23 cellular contexts compared by ENCODE assay signal in the genomic region with DNA sequence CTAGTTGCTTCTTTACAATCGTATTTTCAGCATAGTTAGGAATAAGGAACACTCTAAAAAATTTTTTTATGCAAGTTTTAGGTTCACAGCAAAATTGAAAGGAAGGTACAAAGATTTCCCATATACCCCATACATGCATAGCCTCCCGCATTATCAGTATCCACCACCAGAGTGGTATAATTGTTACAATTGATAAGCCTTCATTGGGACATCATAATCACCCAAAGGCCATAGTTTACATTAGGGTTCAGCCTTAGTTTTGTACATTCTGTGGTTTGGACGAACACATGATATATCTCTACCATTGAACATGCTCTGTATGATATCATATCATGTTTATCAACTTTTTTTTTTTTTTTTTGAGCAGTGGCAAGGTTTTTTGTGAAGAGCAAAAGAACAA.
"Had no signal": no experiment of that assay in that cellular context is flagged by ENCODE, and none has a peak within 500 bp of the region (broad histone marks: within the 10 kb centered on the region; RNA-seq: fewer than 3 reads in every experiment).

No MANE protein-coding gene starts in this region.

- H3K27me3 ChIP-seq: esophagus muscularis mucosa, gastroesophageal sphincter, heart left ventricle, right atrium auricular region, upper lobe of right lung had no signal

- H3K4me1 Mint-ChIP-seq: activated naive CD4-positive, alpha-beta T cell treated with anti-CD3 and anti-CD28 coated beads, Interleukin-2, amount 50 U/mL, for 24 hours; natural killer cell had no signal

- DNase-seq: activated CD4-positive, alpha-beta T cell treated with anti-CD3 and anti-CD28 coated beads, Interleukin-2, amount 50 U/mL, for 1 hour; activated CD4-positive, CD25-positive, alpha-beta regulatory T cell treated with anti-CD3 and anti-CD28 coated beads, Interleukin-2, amount 50 U/mL, for 72 hours; activated CD8-positive, alpha-beta T cell treated with anti-CD3 and anti-CD28 coated beads, Interleukin-2, amount 10 ng/mL, durations not matched to agents 7 days and 5 days; activated gamma-delta T cell treated with Interleukin-2 at 50 U/mL for 16 hours; activated T-cell treated with anti-CD3 and anti-CD28 coated beads, Interleukin-2, amount 50 U/mL, for 1 hour; aorta; caudate nucleus; dermis blood vessel endothelial cell; effector CD8-positive, alpha-beta T cell; heart left ventricle; midbrain; natural killer cell; stimulated activated CD4-positive, alpha-beta T cell treated with anti-CD3 and anti-CD28 coated beads, Interleukin-4, amount 100 ng/mL, for 4 hours; stimulated activated naive CD8-positive, alpha-beta T cell treated with anti-CD3 and anti-CD28 coated beads, Interleukin-15, Interleukin-2, amounts not matched to agents 100 U/mL and 50 U/mL, for 24 hours; upper lobe of right lung; WERI-Rb-1 had no signal

- H3K27me3 Mint-ChIP-seq: activated naive CD4-positive, alpha-beta T cell treated with anti-CD3 and anti-CD28 coated beads, Interleukin-2, amount 50 U/mL, for 24 hours; brain; progenitor cell of endocrine pancreas had no signal

- H3K36me3 Mint-ChIP-seq: natural killer cell had no signal

- H3K27ac Mint-ChIP-seq: activated CD8-positive, alpha-beta T cell treated with anti-CD3 and anti-CD28 coated beads, Interleukin-2, amount 10 ng/mL, durations not matched to agents 7 days and 5 days; activated naive CD4-positive, alpha-beta T cell treated with anti-CD3 and anti-CD28 coated beads, Interleukin-2, amount 50 U/mL, for 24 hours; brain; natural killer cell; progenitor cell of endocrine pancreas; T-helper 2 cell treated with Interferon-gamma antibody and Interleukin-4, amounts not matched to agents 5 μg/mL and 100 μg/mL, for 36 hours had no signal

- H3K4me3 ChIP-seq: esophagus muscularis mucosa, gastroesophageal sphincter, heart left ventricle, right atrium auricular region, upper lobe of right lung had no signal

- ATAC-seq: activated CD8-positive, alpha-beta T cell treated with anti-CD3 and anti-CD28 coated beads, Interleukin-2, amount 10 ng/mL, durations not matched to agents 7 days and 5 days; gastroesophageal sphincter; heart left ventricle; natural killer cell; stimulated activated naive CD8-positive, alpha-beta T cell treated with anti-CD3 and anti-CD28 coated beads, Interleukin-15, Interleukin-2, amounts not matched to agents 100 U/mL and 50 U/mL, for 24 hours; upper lobe of right lung had no signal

- H3K4me1 ChIP-seq: gastroesophageal sphincter, heart left ventricle, right atrium auricular region, upper lobe of right lung had no signal

- H3K27ac ChIP-seq: esophagus muscularis mucosa, gastroesophageal sphincter, heart left ventricle, right atrium auricular region, upper lobe of right lung, WERI-Rb-1 had no signal

- H3K4me3 Mint-ChIP-seq: activated CD8-positive, alpha-beta T cell treated with anti-CD3 and anti-CD28 coated beads, Interleukin-2, amount 10 ng/mL, durations not matched to agents 7 days and 5 days; activated naive CD4-positive, alpha-beta T cell treated with anti-CD3 and anti-CD28 coated beads, Interleukin-2, amount 50 U/mL, for 24 hours; brain; natural killer cell; T-helper 2 cell treated with Interferon-gamma antibody and Interleukin-4, amounts not matched to agents 5 μg/mL and 100 μg/mL, for 36 hours had no signal

- H3K36me3 ChIP-seq: right atrium auricular region, upper lobe of right lung, WERI-Rb-1 had no signal

- H3K9me3 Mint-ChIP-seq: activated naive CD4-positive, alpha-beta T cell treated with anti-CD3 and anti-CD28 coated beads, Interleukin-2, amount 50 U/mL, for 24 hours; brain; natural killer cell; T-helper 2 cell treated with Interferon-gamma antibody and Interleukin-4, amounts not matched to agents 5 μg/mL and 100 μg/mL, for 36 hours had no signal

- H3K9me3 ChIP-seq: esophagus muscularis mucosa, gastroesophageal sphincter, heart left ventricle, right atrium auricular region, upper lobe of right lung had no signal
